ENCODE assay signal across 31 cellular contexts in the genomic region with DNA sequence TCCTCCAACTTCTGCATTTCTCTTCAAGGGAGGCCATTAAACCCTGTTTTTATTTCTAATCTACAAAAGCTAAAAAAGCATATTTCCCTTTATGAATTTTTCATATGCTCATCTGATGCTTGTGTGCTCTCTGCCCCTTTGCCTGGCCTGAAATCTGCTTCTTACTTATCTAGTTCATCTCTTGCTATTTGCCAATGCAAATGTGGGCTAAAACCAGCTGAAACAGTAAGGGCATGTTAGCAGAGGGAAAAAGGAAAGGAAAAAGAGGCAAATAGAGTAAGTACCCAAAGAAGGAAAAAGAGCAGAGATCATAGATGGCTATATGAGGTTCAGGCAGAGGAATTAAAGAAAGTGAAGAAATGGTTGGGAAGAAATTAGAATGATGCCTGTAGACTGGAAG.
DNase-seq lines count a peak whose midpoint lies in the region; ATAC-seq, FAIRE-seq and TF ChIP-seq lines count a peak whose summit lies in the region.
"Had no signal": no experiment of that assay in that cellular context is flagged by ENCODE, and none has a peak within 500 bp of the region (broad histone marks: within the 10 kb centered on the region; RNA-seq: fewer than 3 reads in every experiment).

No MANE protein-coding gene starts in this region.

- no peaks in the 10 kb centered on the region for H4K20me1 ChIP-seq in SK-N-SH (ENCODE audit: insufficient read depth)
- H4K20me1 ChIP-seq: BLaER1; BLaER1 treated with 17β-estradiol and CSF1 and Interleukin-3, amounts not matched to agents 10 nM and 100 nM had no signal

- no peaks in the 10 kb centered on the region for H3K27me3 ChIP-seq in SK-N-SH (ENCODE audit: insufficient read depth)
- H3K27me3 ChIP-seq: BE2C; BLaER1; BLaER1 treated with 17β-estradiol and CSF1 and Interleukin-3, amounts not matched to agents 10 nM and 100 nM had no signal

- H3K9ac ChIP-seq in SK-N-SH = no peak overlapping the region
- H3K9ac ChIP-seq: BLaER1; BLaER1 treated with 17β-estradiol and CSF1 and Interleukin-3, amounts not matched to agents 10 nM and 100 nM had no signal

- POLR2A ChIA-PET in SK-N-SH (lab: Yijun Ruan, JAX) = no interaction called here

- no peak for TF ChIP-seq RAD21 in SK-N-SH (IDR thresholded peaks at IDR 0.05; ENCODE audit: low read length)

- H3K27ac ChIP-seq in SK-N-SH (ENCODE audit: low read depth in 2 of 2, low read length in 1 of 2) = no peak overlapping the region
- H3K27ac ChIP-seq: 22Rv1; A549; BLaER1; BLaER1 treated with 17β-estradiol and CSF1 and Interleukin-3, amounts not matched to agents 10 nM and 100 nM; C4-2B had no signal

- no peak for TF ChIP-seq EP300 in SK-N-SH (IDR thresholded peaks at IDR 0.05; ENCODE audit: borderline replicate concordance in 1 of 2, low read depth in 1 of 2, low read length in 1 of 2)

- FAIRE-seq in urothelium cell line (lab: Jason Lieb, UNC) = no peak
- FAIRE-seq: A204.1, A549 had no signal

- H3K79me2 ChIP-seq in SK-N-SH (ENCODE audit: insufficient read depth) = no peaks in the 10 kb centered on the region

- no peak overlapping the region for H3K4me2 ChIP-seq in SK-N-SH
- H3K4me2 ChIP-seq: A549; BLaER1; BLaER1 treated with 17β-estradiol and CSF1 and Interleukin-3, amounts not matched to agents 10 nM and 100 nM had no signal

- no peak overlapping the region for H3K4me3 ChIP-seq in SK-N-SH (ENCODE audit: low read depth in 2 of 2, low read length in 1 of 2)
- H3K4me3 ChIP-seq: A549; BLaER1; BLaER1 treated with 17β-estradiol and CSF1 and Interleukin-3, amounts not matched to agents 10 nM and 100 nM had no signal

- no peaks in the 10 kb centered on the region for H3K4me1 ChIP-seq in SK-N-SH (ENCODE audit: control insufficient read depth in 1 of 2, insufficient read depth in 2 of 2, low read depth in 1 of 2, low read length in 1 of 2)
- H3K4me1 ChIP-seq: A549, BE2C, BLaER1, Caco-2 had no signal

- no peaks in the 10 kb centered on the region for H3K9me3 ChIP-seq in SK-N-SH
- H3K9me3 ChIP-seq: A549; BE2C; BLaER1; BLaER1 treated with 17β-estradiol and CSF1 and Interleukin-3, amounts not matched to agents 10 nM and 100 nM; Caco-2 had no signal

- H2AFZ ChIP-seq in SK-N-SH (ENCODE audit: low read depth) = no peak overlapping the region

- no peak for TF ChIP-seq CTCF in SK-N-SH (IDR thresholded peaks at IDR 0.05)

- H3K9me2 ChIP-seq in SK-N-SH = no peaks in the 10 kb centered on the region

- no peaks in the 10 kb centered on the region for H3F3A ChIP-seq in SK-N-SH (replicated peaks; ENCODE audit: insufficient read depth)

- DNase-seq in SK-N-SH (no peak), NCI-H526 (lab: John Stamatoyannopoulos, UW) (peak; percentile 67 to 80), NCI-H526 treated with DMSO at 0.1 percent for 48 hours (lab: John Stamatoyannopoulos, UW) (peak; percentile 82), urothelium cell line (ENCODE audit: low spot score) (no peak), EL (no peak)
- DNase-seq: 8988T; ACHN; AML-193; BE2C; C1 segment of cervical spinal cord; Caco-2; Calu3; CD4-positive, alpha-beta memory T cell; CD4-positive, alpha-beta T cell; CD4-positive, CD25-positive, alpha-beta regulatory T cell; CD8-positive, alpha-beta memory T cell; CD8-positive, alpha-beta T cell; COR-L47; DMS 273 treated with DMSO at 0.1 percent for 48 hours; DMS153; DMS53; DMS79; DMS79 treated with DMSO at 0.1 percent for 48 hours; DND-41 had no signal

- no peaks in the 10 kb centered on the region for H3K36me3 ChIP-seq in SK-N-SH (replicated peaks in 1 of 2; ENCODE audit: control insufficient read depth in 1 of 2, insufficient read depth in 2 of 2, low read length in 1 of 2)
- H3K36me3 ChIP-seq: BE2C; BLaER1; BLaER1 treated with 17β-estradiol and CSF1 and Interleukin-3, amounts not matched to agents 10 nM and 100 nM had no signal

- CTCF ChIA-PET in SK-N-SH (lab: Yijun Ruan, JAX) = interaction anchor here (0.6 to 1.1 kb wide), 3 partner anchors 14 to 870 kb away, joined by 3 read pairs; no protein-coding TSS in a partner anchor

- no peak for ATAC-seq in SK-N-SH treated with all-trans-retinoic acid at 6 μM for 48 hours
- ATAC-seq: A549; CD8-positive, alpha-beta T cell had no signal

TF ChIP-seq in SK-N-SH, 30 proteins besides CTCF, POLR2A, EP300 and RAD21:
- TF ChIP-seq GATA2 (CRISPR knock-in tag; IDR thresholded peaks at IDR 0.05) (peak; percentile 51), SMC3 (IDR thresholded peaks at IDR 0.05; ENCODE audit: low read depth, low read length) (no peak)

TF ChIP-seq in SK-N-SH treated with all-trans-retinoic acid at 6 μM for 48 hours, 23 proteins besides CTCF, POLR2A, EP300 and RAD21:
- TF ChIP-seq TOX (CRISPR knock-in tag; IDR thresholded peaks at IDR 0.05; ENCODE audit: borderline replicate concordance) (no peak), ZFP3 (CRISPR knock-in tag; IDR thresholded peaks at IDR 0.05) (no peak), ARNTL (CRISPR knock-in tag; IDR thresholded peaks at IDR 0.05; ENCODE audit: borderline replicate concordance, low read depth) (no peak), ZNF70 (CRISPR knock-in tag; IDR thresholded peaks at IDR 0.05) (no peak), ZNF565 (CRISPR knock-in tag; conservative IDR thresholded peaks at IDR 0.05; ENCODE audit: low read depth) (no peak), GLIS3 (CRISPR knock-in tag; IDR thresholded peaks at IDR 0.05) (no peak), ZNF8 (CRISPR knock-in tag; IDR thresholded peaks at IDR 0.05) (no peak), SNAI2 (CRISPR knock-in tag; IDR thresholded peaks at IDR 0.05) (no peak), OSR1 (CRISPR knock-in tag; IDR thresholded peaks at IDR 0.05) (no peak), PPARA (CRISPR knock-in tag; IDR thresholded peaks at IDR 0.05; ENCODE audit: borderline replicate concordance) (no peak), ISL1 (CRISPR knock-in tag; IDR thresholded peaks at IDR 0.05) (no peak), ZFP30 (CRISPR knock-in tag; IDR thresholded peaks at IDR 0.05) (no peak), ZC3H10 (CRISPR knock-in tag; IDR thresholded peaks at IDR 0.05) (no peak)
- TF ChIP-seq, protein P1, sequence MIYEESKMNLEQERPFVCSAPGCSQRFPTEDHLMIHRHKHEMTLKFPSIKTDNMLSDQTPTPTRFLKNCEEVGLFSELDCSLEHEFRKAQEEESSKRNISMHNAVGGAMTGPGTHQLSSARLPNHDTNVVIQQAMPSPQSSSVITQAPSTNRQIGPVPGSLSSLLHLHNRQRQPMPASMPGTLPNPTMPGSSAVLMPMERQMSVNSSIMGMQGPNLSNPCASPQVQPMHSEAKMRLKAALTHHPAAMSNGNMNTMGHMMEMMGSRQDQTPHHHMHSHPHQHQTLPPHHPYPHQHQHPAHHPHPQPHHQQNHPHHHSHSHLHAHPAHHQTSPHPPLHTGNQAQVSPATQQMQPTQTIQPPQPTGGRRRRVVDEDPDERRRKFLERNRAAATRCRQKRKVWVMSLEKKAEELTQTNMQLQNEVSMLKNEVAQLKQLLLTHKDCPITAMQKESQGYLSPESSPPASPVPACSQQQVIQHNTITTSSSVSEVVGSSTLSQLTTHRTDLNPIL (CRISPR knock-in tag; IDR thresholded peaks at IDR 0.05; ENCODE audit: low read depth) = no peak
- TF ChIP-seq, protein P2, sequence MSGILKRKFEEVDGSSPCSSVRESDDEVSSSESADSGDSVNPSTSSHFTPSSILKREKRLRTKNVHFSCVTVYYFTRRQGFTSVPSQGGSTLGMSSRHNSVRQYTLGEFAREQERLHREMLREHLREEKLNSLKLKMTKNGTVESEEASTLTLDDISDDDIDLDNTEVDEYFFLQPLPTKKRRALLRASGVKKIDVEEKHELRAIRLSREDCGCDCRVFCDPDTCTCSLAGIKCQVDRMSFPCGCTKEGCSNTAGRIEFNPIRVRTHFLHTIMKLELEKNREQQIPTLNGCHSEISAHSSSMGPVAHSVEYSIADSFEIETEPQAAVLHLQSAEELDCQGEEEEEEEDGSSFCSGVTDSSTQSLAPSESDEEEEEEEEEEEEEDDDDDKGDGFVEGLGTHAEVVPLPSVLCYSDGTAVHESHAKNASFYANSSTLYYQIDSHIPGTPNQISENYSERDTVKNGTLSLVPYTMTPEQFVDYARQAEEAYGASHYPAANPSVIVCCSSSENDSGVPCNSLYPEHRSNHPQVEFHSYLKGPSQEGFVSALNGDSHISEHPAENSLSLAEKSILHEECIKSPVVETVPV (CRISPR knock-in tag; IDR thresholded peaks at IDR 0.05) = no peak
- TF ChIP-seq, protein P3, sequence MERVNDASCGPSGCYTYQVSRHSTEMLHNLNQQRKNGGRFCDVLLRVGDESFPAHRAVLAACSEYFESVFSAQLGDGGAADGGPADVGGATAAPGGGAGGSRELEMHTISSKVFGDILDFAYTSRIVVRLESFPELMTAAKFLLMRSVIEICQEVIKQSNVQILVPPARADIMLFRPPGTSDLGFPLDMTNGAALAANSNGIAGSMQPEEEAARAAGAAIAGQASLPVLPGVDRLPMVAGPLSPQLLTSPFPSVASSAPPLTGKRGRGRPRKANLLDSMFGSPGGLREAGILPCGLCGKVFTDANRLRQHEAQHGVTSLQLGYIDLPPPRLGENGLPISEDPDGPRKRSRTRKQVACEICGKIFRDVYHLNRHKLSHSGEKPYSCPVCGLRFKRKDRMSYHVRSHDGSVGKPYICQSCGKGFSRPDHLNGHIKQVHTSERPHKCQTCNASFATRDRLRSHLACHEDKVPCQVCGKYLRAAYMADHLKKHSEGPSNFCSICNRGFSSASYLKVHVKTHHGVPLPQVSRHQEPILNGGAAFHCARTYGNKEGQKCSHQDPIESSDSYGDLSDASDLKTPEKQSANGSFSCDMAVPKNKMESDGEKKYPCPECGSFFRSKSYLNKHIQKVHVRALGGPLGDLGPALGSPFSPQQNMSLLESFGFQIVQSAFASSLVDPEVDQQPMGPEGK (CRISPR knock-in tag; IDR thresholded peaks at IDR 0.05; ENCODE audit: borderline replicate concordance) = no peak

Comparison
In these comparisons a context has a peak if more than half of its experiments do, and no peak if none do; other contexts are left out.
1. DNase-seq: peak in NCI-H526 (2 of 2) and NCI-H526 treated with DMSO at 0.1 percent for 48 hours (single experiment); none in SK-N-SH (single experiment), urothelium cell line (single experiment) and EL (single experiment).